ENCODE assay signal across 1 cellular context in the genomic region with DNA sequence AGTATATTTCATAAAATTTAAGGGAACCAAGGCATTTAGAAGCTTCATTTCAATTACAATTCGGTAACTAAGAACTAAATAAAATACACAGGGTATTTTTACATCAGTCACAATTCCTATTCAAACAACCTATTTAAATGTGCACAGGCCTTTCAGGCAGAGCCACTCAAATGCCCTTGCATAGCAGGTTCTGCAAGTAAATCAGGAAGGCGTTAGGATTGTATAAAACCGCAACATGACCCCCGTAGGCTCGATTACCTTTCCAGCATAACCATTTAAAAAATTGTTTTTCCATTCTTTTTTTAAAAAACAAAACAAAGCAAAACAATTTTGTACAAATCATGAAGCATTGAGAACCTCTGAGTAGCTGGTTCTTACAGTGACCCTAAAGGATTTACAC.
TF ChIP-seq lines count a peak whose summit lies in the region.

No MANE protein-coding gene starts in this region.

TF ChIP-seq in GM23338, 12 proteins besides CTCF, POLR2A, EP300 and RAD21 (continued from another document):
- no peak for TF ChIP-seq ZNF462 (CRISPR knock-in tag; IDR thresholded peaks at IDR 0.05)
- no peak for TF ChIP-seq STAT1 (IDR thresholded peaks at IDR 0.05; ENCODE audit: unreplicated experiment)
- TF ChIP-seq ETS1 (IDR thresholded peaks at IDR 0.05): no peak
- no peak for TF ChIP-seq JUNB (IDR thresholded peaks at IDR 0.05; ENCODE audit: unreplicated experiment)
- no peak for TF ChIP-seq ZNF114 (CRISPR knock-in tag; IDR thresholded peaks at IDR 0.05)
- TF ChIP-seq EZH2phosphoT487 (IDR thresholded peaks at IDR 0.05; ENCODE audit: unreplicated experiment): no peak
- no peak for TF ChIP-seq NANOG (IDR thresholded peaks at IDR 0.05; ENCODE audit: borderline replicate concordance)
- no peak for TF ChIP-seq CREB1 (CRISPR knock-in tag; IDR thresholded peaks at IDR 0.05; ENCODE audit: low read depth)
- no peak for TF ChIP-seq REST (IDR thresholded peaks at IDR 0.05; ENCODE audit: unreplicated experiment)
- TF ChIP-seq EZH2 (IDR thresholded peaks at IDR 0.05; ENCODE audit: low read depth, unreplicated experiment): no peak
TF ChIP-seq in GM23338: peak in this region for 0.
